In the genomic region with DNA sequence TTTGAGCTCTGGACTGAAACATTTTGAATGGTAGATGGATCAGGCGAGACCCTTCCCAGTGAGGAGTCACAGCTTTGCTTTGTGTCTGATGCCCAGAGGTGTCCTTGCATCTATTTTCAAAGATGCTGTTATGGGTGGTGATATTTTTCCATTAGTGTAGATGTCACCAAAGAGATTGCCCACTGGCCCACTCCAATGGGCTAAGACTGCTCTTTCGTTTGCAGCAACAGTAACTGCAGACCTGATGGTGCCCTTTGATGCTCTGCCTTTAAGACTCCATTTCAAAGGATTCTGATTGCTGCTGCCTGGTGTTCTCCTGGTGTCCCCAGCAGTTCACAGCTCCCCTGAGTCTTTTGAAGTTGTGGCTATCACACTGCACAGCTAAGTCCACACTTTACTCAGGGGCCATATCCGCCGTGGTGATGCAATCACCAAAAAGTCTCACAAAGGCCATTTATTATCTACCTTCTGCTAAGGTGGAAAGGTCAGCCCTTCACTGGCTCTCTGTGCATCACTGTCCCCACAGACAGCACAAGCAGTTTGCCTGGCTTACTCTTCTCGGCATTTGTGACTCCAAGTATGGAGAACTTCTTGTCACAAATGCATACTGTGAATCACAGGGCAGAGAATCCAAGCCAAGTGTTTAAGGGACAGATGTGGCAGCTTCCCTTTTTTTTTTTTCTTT, we compare ENCODE assay signal across 1 cellular context.
TF ChIP-seq lines count a peak whose summit lies in the region.

No MANE protein-coding gene starts in this region.

TF ChIP-seq in HepG2, 621 proteins besides CTCF, POLR2A, EP300 and RAD21 (continued from another document and continues in another):
- peak; percentile 91; the same call in 1 of the 2 replicates for TF ChIP-seq ZNF556 (CRISPR knock-in tag; IDR thresholded peaks at IDR 0.05; ENCODE audit: borderline replicate concordance)
- TF ChIP-seq NFIC (IDR thresholded peaks at IDR 0.05; ENCODE audit: low read length): peak; percentile 100
- TF ChIP-seq POGK (CRISPR knock-in tag; conservative IDR thresholded peaks at IDR 0.05): peak; percentile 59
- TF ChIP-seq ZSCAN31 (CRISPR knock-in tag; IDR thresholded peaks at IDR 0.05; ENCODE audit: low read depth): peak; percentile 97
- peak; percentile 99 for TF ChIP-seq SMAD3 (CRISPR knock-in tag; IDR thresholded peaks at IDR 0.05)
- TF ChIP-seq ZNF383 (CRISPR knock-in tag; IDR thresholded peaks at IDR 0.05; ENCODE audit: borderline replicate concordance): no peak
- peak; percentile 98 for TF ChIP-seq ZNF501 (CRISPR knock-in tag; IDR thresholded peaks at IDR 0.05)
- TF ChIP-seq GLI4 (CRISPR knock-in tag; IDR thresholded peaks at IDR 0.05; ENCODE audit: borderline replicate concordance): no peak
- TF ChIP-seq MEF2D (CRISPR knock-in tag; IDR thresholded peaks at IDR 0.05): peak; percentile 98
- TF ChIP-seq ZNF567 (CRISPR knock-in tag; IDR thresholded peaks at IDR 0.05; ENCODE audit: borderline replicate concordance): 0 out of 2 replicates have a peak, but pooled peaks have one; percentile 55
- TF ChIP-seq EEA1 (CRISPR knock-in tag; IDR thresholded peaks at IDR 0.05; ENCODE audit: borderline replicate concordance): no peak
- peak; percentile 94 for TF ChIP-seq KAT7 (CRISPR knock-in tag; IDR thresholded peaks at IDR 0.05; ENCODE audit: borderline replicate concordance)
- peak; percentile 76; the same call in 1 of the 2 replicates for TF ChIP-seq KLF15 (CRISPR knock-in tag; IDR thresholded peaks at IDR 0.05; ENCODE audit: borderline replicate concordance)
- TF ChIP-seq ZNF160 (CRISPR knock-in tag; IDR thresholded peaks at IDR 0.05): 0 out of 2 replicates have a peak, but pooled peaks have one; percentile 80
- peak; percentile 96 for TF ChIP-seq ZNF792 (CRISPR knock-in tag; IDR thresholded peaks at IDR 0.05)
- peak; percentile 97 for TF ChIP-seq KDM3A (CRISPR knock-in tag; IDR thresholded peaks at IDR 0.05; ENCODE audit: low read depth)
- no peak for TF ChIP-seq ELK4 (CRISPR knock-in tag; IDR thresholded peaks at IDR 0.05; ENCODE audit: borderline replicate concordance)
- TF ChIP-seq ZNF749 (CRISPR knock-in tag; IDR thresholded peaks at IDR 0.05; ENCODE audit: borderline replicate concordance): 0 out of 2 replicates have a peak, but pooled peaks have one; percentile 48
- peak; percentile 99 for TF ChIP-seq IRF2 (CRISPR knock-in tag; IDR thresholded peaks at IDR 0.05)
- TF ChIP-seq ZNF883 (CRISPR knock-in tag; IDR thresholded peaks at IDR 0.05; ENCODE audit: not compliant biosample characterization): peak; percentile 68
- TF ChIP-seq, protein P1, sequence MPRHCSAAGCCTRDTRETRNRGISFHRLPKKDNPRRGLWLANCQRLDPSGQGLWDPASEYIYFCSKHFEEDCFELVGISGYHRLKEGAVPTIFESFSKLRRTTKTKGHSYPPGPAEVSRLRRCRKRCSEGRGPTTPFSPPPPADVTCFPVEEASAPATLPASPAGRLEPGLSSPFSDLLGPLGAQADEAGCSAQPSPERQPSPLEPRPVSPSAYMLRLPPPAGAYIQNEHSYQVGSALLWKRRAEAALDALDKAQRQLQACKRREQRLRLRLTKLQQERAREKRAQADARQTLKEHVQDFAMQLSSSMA (CRISPR knock-in tag; IDR thresholded peaks at IDR 0.05): peak; percentile 90
- TF ChIP-seq ZHX1 (CRISPR knock-in tag; IDR thresholded peaks at IDR 0.05; ENCODE audit: low read depth): 0 out of 2 replicates have a peak, but pooled peaks have one; percentile 84
- TF ChIP-seq MTF1 (CRISPR knock-in tag; IDR thresholded peaks at IDR 0.05): no peak; the same call in 1 of the 2 replicates
- TF ChIP-seq POLR2AphosphoS5 (IDR thresholded peaks at IDR 0.05; ENCODE audit: low read depth, low read length): peak; percentile 83
- TF ChIP-seq, protein P2, sequence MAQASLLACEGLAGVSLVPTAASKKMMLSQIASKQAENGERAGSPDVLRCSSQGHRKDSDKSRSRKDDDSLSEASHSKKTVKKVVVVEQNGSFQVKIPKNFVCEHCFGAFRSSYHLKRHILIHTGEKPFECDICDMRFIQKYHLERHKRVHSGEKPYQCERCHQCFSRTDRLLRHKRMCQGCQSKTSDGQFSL (CRISPR knock-in tag; IDR thresholded peaks at IDR 0.05): peak; percentile 78; the same call in 1 of the 2 replicates
- TF ChIP-seq ZBTB14 (CRISPR knock-in tag; IDR thresholded peaks at IDR 0.05): no peak
- no peak for TF ChIP-seq ZNF253 (CRISPR knock-in tag; IDR thresholded peaks at IDR 0.05; ENCODE audit: borderline replicate concordance)
- TF ChIP-seq ZGPAT (CRISPR knock-in tag; IDR thresholded peaks at IDR 0.05): peak; percentile 100
- TF ChIP-seq NR2F6 (IDR thresholded peaks at IDR 0.05): peak; percentile 99
- peak; percentile 100 for TF ChIP-seq NR2F6 (CRISPR knock-in tag; IDR thresholded peaks at IDR 0.05)
- TF ChIP-seq, protein P3, sequence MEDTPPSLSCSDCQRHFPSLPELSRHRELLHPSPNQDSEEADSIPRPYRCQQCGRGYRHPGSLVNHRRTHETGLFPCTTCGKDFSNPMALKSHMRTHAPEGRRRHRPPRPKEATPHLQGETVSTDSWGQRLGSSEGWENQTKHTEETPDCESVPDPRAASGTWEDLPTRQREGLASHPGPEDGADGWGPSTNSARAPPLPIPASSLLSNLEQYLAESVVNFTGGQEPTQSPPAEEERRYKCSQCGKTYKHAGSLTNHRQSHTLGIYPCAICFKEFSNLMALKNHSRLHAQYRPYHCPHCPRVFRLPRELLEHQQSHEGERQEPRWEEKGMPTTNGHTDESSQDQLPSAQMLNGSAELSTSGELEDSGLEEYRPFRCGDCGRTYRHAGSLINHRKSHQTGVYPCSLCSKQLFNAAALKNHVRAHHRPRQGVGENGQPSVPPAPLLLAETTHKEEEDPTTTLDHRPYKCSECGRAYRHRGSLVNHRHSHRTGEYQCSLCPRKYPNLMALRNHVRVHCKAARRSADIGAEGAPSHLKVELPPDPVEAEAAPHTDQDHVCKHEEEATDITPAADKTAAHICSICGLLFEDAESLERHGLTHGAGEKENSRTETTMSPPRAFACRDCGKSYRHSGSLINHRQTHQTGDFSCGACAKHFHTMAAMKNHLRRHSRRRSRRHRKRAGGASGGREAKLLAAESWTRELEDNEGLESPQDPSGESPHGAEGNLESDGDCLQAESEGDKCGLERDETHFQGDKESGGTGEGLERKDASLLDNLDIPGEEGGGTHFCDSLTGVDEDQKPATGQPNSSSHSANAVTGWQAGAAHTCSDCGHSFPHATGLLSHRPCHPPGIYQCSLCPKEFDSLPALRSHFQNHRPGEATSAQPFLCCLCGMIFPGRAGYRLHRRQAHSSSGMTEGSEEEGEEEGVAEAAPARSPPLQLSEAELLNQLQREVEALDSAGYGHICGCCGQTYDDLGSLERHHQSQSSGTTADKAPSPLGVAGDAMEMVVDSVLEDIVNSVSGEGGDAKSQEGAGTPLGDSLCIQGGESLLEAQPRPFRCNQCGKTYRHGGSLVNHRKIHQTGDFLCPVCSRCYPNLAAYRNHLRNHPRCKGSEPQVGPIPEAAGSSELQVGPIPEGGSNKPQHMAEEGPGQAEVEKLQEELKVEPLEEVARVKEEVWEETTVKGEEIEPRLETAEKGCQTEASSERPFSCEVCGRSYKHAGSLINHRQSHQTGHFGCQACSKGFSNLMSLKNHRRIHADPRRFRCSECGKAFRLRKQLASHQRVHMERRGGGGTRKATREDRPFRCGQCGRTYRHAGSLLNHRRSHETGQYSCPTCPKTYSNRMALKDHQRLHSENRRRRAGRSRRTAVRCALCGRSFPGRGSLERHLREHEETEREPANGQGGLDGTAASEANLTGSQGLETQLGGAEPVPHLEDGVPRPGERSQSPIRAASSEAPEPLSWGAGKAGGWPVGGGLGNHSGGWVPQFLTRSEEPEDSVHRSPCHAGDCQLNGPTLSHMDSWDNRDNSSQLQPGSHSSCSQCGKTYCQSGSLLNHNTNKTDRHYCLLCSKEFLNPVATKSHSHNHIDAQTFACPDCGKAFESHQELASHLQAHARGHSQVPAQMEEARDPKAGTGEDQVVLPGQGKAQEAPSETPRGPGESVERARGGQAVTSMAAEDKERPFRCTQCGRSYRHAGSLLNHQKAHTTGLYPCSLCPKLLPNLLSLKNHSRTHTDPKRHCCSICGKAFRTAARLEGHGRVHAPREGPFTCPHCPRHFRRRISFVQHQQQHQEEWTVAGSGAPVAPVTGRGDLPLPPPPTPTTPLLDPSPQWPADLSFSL (CRISPR knock-in tag; IDR thresholded peaks at IDR 0.05): peak; percentile 96
- no peak for TF ChIP-seq PAX8 (CRISPR knock-in tag; IDR thresholded peaks at IDR 0.05; ENCODE audit: borderline replicate concordance)
- TF ChIP-seq PHF5A (CRISPR knock-in tag; IDR thresholded peaks at IDR 0.05; ENCODE audit: low read depth, unreplicated experiment): peak; percentile 99
- peak; percentile 69; the same call in 1 of the 2 replicates for TF ChIP-seq ZNF17 (CRISPR knock-in tag; IDR thresholded peaks at IDR 0.05)
- TF ChIP-seq NCOR1 (IDR thresholded peaks at IDR 0.05; ENCODE audit: borderline replicate concordance, low read length): peak; percentile 96; the same call in 1 of the 2 replicates
- no peak for TF ChIP-seq ZNF562 (CRISPR knock-in tag; IDR thresholded peaks at IDR 0.05; ENCODE audit: borderline replicate concordance)
- TF ChIP-seq GMEB2 (CRISPR knock-in tag; IDR thresholded peaks at IDR 0.05; ENCODE audit: low read depth): no peak
- TF ChIP-seq ZNF234 (CRISPR knock-in tag; conservative IDR thresholded peaks at IDR 0.05): no peak
